In the genomic region with DNA sequence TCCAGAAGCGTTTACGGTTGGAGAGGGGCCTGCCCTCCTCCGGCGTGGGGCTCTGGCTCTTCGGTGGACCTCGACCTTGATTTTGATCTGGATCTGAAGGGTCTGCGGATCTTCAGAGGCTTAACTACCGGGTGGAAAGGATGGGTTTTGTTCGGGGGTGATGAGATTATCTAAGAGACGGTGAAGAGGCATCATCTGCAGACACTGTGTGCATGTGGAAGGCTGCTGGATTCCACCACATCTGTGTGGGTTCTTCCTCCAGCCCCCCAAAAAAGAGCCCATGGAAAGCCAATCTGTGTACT, we compare ENCODE assay signal across 8 cellular contexts. TPM values are rescaled to one million over a fixed set of nuclear protein-coding genes. Genes with fewer than 3 reads are reported as not detected.
A peak's percentile ranks its signal among the peaks of the same experiment; 100 is the strongest.
DNase-seq lines count a peak whose midpoint lies in the region; ATAC-seq and TF ChIP-seq lines count a peak whose summit lies in the region.

No MANE protein-coding gene starts in this region.

- H3K4me1 ChIP-seq in left ventricle myocardium inferior (peaks cover 43% of the 10 kb centered on the region), mucosa of descending colon (ENCODE audit: low read depth) (no peaks in the 10 kb centered on the region)

- ATAC-seq in Right ventricle myocardium inferior (no peak), mucosa of descending colon (no peak)

- no peaks in the 10 kb centered on the region for H3K27me3 ChIP-seq in left ventricle myocardium inferior (ENCODE audit: low read depth)

- H3K4me3 ChIP-seq in left ventricle myocardium inferior (peak overlapping the region; percentile 87), cardiac fibroblast (replicated peaks in 1 of 2; ENCODE audit: low read depth in 2 of 2, low read length in 2 of 2) (peak overlapping the region; percentile 59 to 60), mucosa of descending colon (peak overlapping the region; percentile 64)

- DNase-seq in left ventricle myocardium inferior (no peak), Right ventricle myocardium inferior (ENCODE audit: missing footprints) (no peak), cardiac fibroblast (ENCODE audit: low read depth in 2 of 2) (no peak), mucosa of descending colon (no peak), dermis blood vessel endothelial cell (no peak), DMS79 treated with DMSO at 0.1 percent for 48 hours (lab: John Stamatoyannopoulos, UW) (no peak), NCI-H1092 treated with DMSO at 0.1 percent for 48 hours (lab: John Stamatoyannopoulos, UW) (no peak), HK-2 (ENCODE audit: unreplicated experiment) (no peak)

- peaks cover 40% of the 10 kb centered on the region for H3K36me3 ChIP-seq in left ventricle myocardium inferior
- H3K36me3 ChIP-seq in mucosa of descending colon (ENCODE audit: low read depth): no peaks in the 10 kb centered on the region

- H3K9me3 ChIP-seq in left ventricle myocardium inferior (replicated peaks) (no peaks in the 10 kb centered on the region), mucosa of descending colon (no peaks in the 10 kb centered on the region)

- TF ChIP-seq CTCF in left ventricle myocardium inferior (IDR thresholded peaks at IDR 0.05; ENCODE audit: borderline replicate concordance): no peak
- TF ChIP-seq CTCF in cardiac fibroblast (IDR thresholded peaks at IDR 0.05; ENCODE audit: low read depth, low read length): no peak
- no peak for TF ChIP-seq CTCF in mucosa of descending colon (IDR thresholded peaks at IDR 0.05)

- H3K27ac ChIP-seq in left ventricle myocardium inferior (replicated peaks): peak overlapping the region; percentile 96

- intact Hi-C loops in left ventricle myocardium inferior (cut with micrococcal nuclease) (no loop called here), Right ventricle myocardium inferior (cut with DNase I) (loop anchor here (10.0 kb wide), 1 partner anchor 120 kb away; no protein-coding TSS in a partner anchor), mucosa of descending colon (cut with DNase I, micrococcal nuclease) (loop anchor here in 1 of 2 donors (10.0 kb wide), 1 partner anchor 50 kb away; no protein-coding TSS in a partner anchor)

RNA-seq across cellular contexts. Expression of gene LGALSL, which starts 1.0 kb away (rescaled TPM):
- total RNA-seq in left ventricle myocardium inferior: 8.1 TPM
- total RNA-seq in Right ventricle myocardium inferior: 6.6 TPM
- total RNA-seq in mucosa of descending colon: 10 to 100 TPM; 30.7 to 40.9 (median 37.6) TPM
- 3.7 and 9.4 TPM in 2 replicates for total RNA-seq in dermis blood vessel endothelial cell
